Comparison of ENCODE assay signal across 1 cellular context in the genomic region with DNA sequence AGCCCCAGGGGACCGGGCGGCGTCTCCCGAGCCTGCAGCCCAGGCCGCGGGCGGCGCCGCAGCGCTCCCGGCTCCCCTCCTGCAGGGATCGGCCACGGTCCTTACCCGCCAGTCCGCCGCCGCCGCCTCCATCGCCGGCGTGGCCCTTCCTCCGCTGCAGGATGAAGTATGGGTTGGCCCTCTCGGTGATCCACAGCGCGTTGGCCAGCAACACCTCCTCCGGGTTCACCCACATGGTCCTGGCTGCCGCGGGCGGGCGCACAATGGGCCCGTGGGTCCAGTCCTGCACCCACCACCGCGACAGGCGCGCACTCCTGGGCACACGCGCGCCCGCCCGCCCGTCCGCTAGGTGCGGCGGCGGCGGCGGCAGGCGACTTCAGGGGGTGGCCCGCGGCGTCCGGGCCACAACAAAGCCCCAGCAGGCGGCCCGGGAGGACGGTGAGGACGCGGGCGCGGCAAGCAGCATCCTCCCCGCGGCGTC.
TF ChIP-seq lines count a peak whose summit lies in the region.

No MANE protein-coding gene starts in this region.

TF ChIP-seq in H1, 55 proteins besides CTCF, POLR2A, EP300 and RAD21 (continued from another document):
- TF ChIP-seq TBP (IDR thresholded peaks at IDR 0.05; ENCODE audit: low read depth, low read length): peak; percentile 37; the same call in 1 of the 2 replicates
